In genomic region chr4:135368826-135369225, GRCh38 we compare ENCODE assay signal across 26 cellular contexts.
"Had no signal": no experiment of that assay in that cellular context is flagged by ENCODE, and none has a peak within 500 bp of the region (broad histone marks: within the 10 kb centered on the region; RNA-seq: fewer than 3 reads in every experiment).

No MANE protein-coding gene starts in this region.

- H3K27ac ChIP-seq: dorsolateral prefrontal cortex, esophagus muscularis mucosa, heart right ventricle, parathyroid adenoma, right lobe of liver, testis, vagina, VCaP had no signal

- H3K4me1 Mint-ChIP-seq: activated naive CD4-positive, alpha-beta T cell treated with anti-CD3 and anti-CD28 coated beads, Interleukin-2, amount 50 U/mL, for 24 hours; central memory CD8-positive, alpha-beta T cell; memory B cell; nephron; stimulated activated naive B cell treated with anti-CD40 and anti-IgM and Interleukin-4, amounts not matched to agents 10 μg/mL and 1 μg/mL and 100 μg/mL, for 72 hours had no signal

- H3K36me3 Mint-ChIP-seq: activated naive CD4-positive, alpha-beta T cell treated with anti-CD3 and anti-CD28 coated beads, Interleukin-2, amount 50 U/mL, for 24 hours; memory B cell; stimulated activated naive B cell treated with anti-CD40 and anti-IgM and Interleukin-4, amounts not matched to agents 10 μg/mL and 1 μg/mL and 100 μg/mL, for 72 hours had no signal

- FAIRE-seq: colon, keratinocyte, small intestine had no signal

- DNase-seq: activated CD4-positive, CD25-positive, alpha-beta regulatory T cell treated with anti-CD3 and anti-CD28 coated beads, Interleukin-2, amount 50 U/mL, for 72 hours; activated gamma-delta T cell treated with Interleukin-2 at 50 U/mL for 16 hours; activated T-cell treated with anti-CD3 and anti-CD28 coated beads, Interleukin-2, amount 50 U/mL, for 1 hour; anterior cingulate cortex; dorsolateral prefrontal cortex; effector memory CD8-positive, alpha-beta T cell; heart right ventricle; left colon; nucleus accumbens; right lobe of liver; small intestine; stimulated activated CD4-positive, alpha-beta T cell treated with anti-CD3 and anti-CD28 coated beads, Interleukin-2, amount 100 ng/mL, for 24 hours; stimulated activated CD8-positive, alpha-beta memory T cell treated with anti-CD3 and anti-CD28 coated beads, Interleukin-4, amount 100 ng/mL, for 48 hours; stimulated activated naive B cell treated with anti-CD40 and anti-IgM and Interleukin-4, amounts not matched to agents 10 μg/mL and 1 μg/mL and 100 μg/mL, for 72 hours; testis; trophoblast cell had no signal

- H3K9me3 Mint-ChIP-seq: activated naive CD4-positive, alpha-beta T cell treated with anti-CD3 and anti-CD28 coated beads, Interleukin-2, amount 50 U/mL, for 24 hours had no signal

- H3K27me3 Mint-ChIP-seq: activated naive CD4-positive, alpha-beta T cell treated with anti-CD3 and anti-CD28 coated beads, Interleukin-2, amount 50 U/mL, for 24 hours; central memory CD8-positive, alpha-beta T cell; effector memory CD8-positive, alpha-beta T cell; memory B cell; stimulated activated naive B cell treated with anti-CD40 and anti-IgM and Interleukin-4, amounts not matched to agents 10 μg/mL and 1 μg/mL and 100 μg/mL, for 72 hours had no signal

- ATAC-seq: effector memory CD8-positive, alpha-beta T cell; heart right ventricle; left colon; right lobe of liver; stimulated activated naive B cell treated with anti-CD40 and anti-IgM and Interleukin-4, amounts not matched to agents 10 μg/mL and 1 μg/mL and 100 μg/mL, for 72 hours had no signal

- H3K27me3 ChIP-seq: dorsolateral prefrontal cortex, esophagus muscularis mucosa, heart right ventricle, right lobe of liver, testis, vagina had no signal

- H3K4me3 Mint-ChIP-seq: activated naive CD4-positive, alpha-beta T cell treated with anti-CD3 and anti-CD28 coated beads, Interleukin-2, amount 50 U/mL, for 24 hours; central memory CD8-positive, alpha-beta T cell; effector memory CD8-positive, alpha-beta T cell; memory B cell; nephron; stimulated activated naive B cell treated with anti-CD40 and anti-IgM and Interleukin-4, amounts not matched to agents 10 μg/mL and 1 μg/mL and 100 μg/mL, for 72 hours had no signal

- H3K36me3 ChIP-seq: esophagus muscularis mucosa, heart right ventricle, right lobe of liver, vagina had no signal

- H3K27ac Mint-ChIP-seq: activated naive CD4-positive, alpha-beta T cell treated with anti-CD3 and anti-CD28 coated beads, Interleukin-2, amount 50 U/mL, for 24 hours; effector memory CD8-positive, alpha-beta T cell; memory B cell; nephron; stimulated activated naive B cell treated with anti-CD40 and anti-IgM and Interleukin-4, amounts not matched to agents 10 μg/mL and 1 μg/mL and 100 μg/mL, for 72 hours had no signal

- H2AFZ ChIP-seq: parathyroid adenoma had no signal

- H3K79me2 ChIP-seq: parathyroid adenoma had no signal

- H3K9ac ChIP-seq: parathyroid adenoma had no signal

- H3K9me3 ChIP-seq: esophagus muscularis mucosa, right lobe of liver, testis, vagina had no signal

- H3K4me3 ChIP-seq: dorsolateral prefrontal cortex, esophagus muscularis mucosa, heart right ventricle, right lobe of liver, testis, vagina had no signal

- H3K4me1 ChIP-seq: esophagus muscularis mucosa, heart right ventricle, parathyroid adenoma, right lobe of liver, testis, vagina had no signal
